In genomic region chr10:43114743-43115611, GRCh38 we compare ENCODE assay signal across 24 cellular contexts. TPM values are rescaled to one million over a fixed set of nuclear protein-coding genes. Genes with fewer than 3 reads are reported as not detected.
DNase-seq lines count a peak whose midpoint lies in the region; ATAC-seq and TF ChIP-seq lines count a peak whose summit lies in the region.
"Had no signal": no experiment of that assay in that cellular context is flagged by ENCODE, and none has a peak within 500 bp of the region (broad histone marks: within the 10 kb centered on the region; RNA-seq: fewer than 3 reads in every experiment).

No MANE protein-coding gene starts in this region.

- H3K27me3 ChIP-seq in IMR-90 (ENCODE audit: control insufficient read depth, insufficient read depth, low read length) (peaks cover 24% of the 10 kb centered on the region; the same call in 1 of the 2 replicates), endodermal cell (ENCODE audit: control insufficient read depth, insufficient read depth, low read length, poor library complexity, severe bottlenecking) (no peaks in the 10 kb centered on the region)
- H3K27me3 ChIP-seq: hepatocyte, sigmoid colon had no signal

- no peaks in the 10 kb centered on the region for H4K20me1 ChIP-seq in IMR-90 (ENCODE audit: insufficient read depth, low read length)

- no peak for TF ChIP-seq RAD21 in IMR-90 (IDR thresholded peaks at IDR 0.05; ENCODE audit: low read length)

- no peak overlapping the region for H2AK5ac ChIP-seq in IMR-90 (ENCODE audit: low read depth, low read length)

- H3K36me3 Mint-ChIP-seq in CD14-positive monocyte (no peaks in the 10 kb centered on the region), endodermal cell (ENCODE audit: low read depth) (no peaks in the 10 kb centered on the region), type B pancreatic cell (no peaks in the 10 kb centered on the region)
- H3K36me3 Mint-ChIP-seq in stimulated activated effector memory CD8-positive, alpha-beta T cell treated with anti-CD3 and anti-CD28 coated beads, Interleukin-12 subunit alpha, Interleukin-12 subunit beta, amount 100 ng/mL, for 72 hours = no peaks in the 10 kb centered on the region
- H3K36me3 Mint-ChIP-seq: immature natural killer cell had no signal

- H2AFZ ChIP-seq in IMR-90 (replicated peaks; ENCODE audit: low read length, poor library complexity) = peak overlapping the region; percentile 32
- H2AFZ ChIP-seq: hepatocyte had no signal

- no peak overlapping the region for H3K9ac ChIP-seq in IMR-90 (ENCODE audit: low read depth, low read length)
- no peak overlapping the region for H3K9ac ChIP-seq in endodermal cell (ENCODE audit: extremely low read depth, low read length, poor library complexity, severe bottlenecking)

- WGBS in IMR-90 (ENCODE audit: extremely low coverage in 2 of 2, insufficient read length in 1 of 2), 2 experiments = 70% methylated on average over 4 of the region's 17 CpGs; no CpG with 5 or more reads in 1 of the 2 experiments
- 86 to 92% methylated on average over 4 to 17 of the region's 17 CpGs for WGBS in endodermal cell (ENCODE audit: insufficient coverage in 1 of 2, insufficient read length in 1 of 2), 2 experiments

- no peak overlapping the region for H3K18ac ChIP-seq in IMR-90 (ENCODE audit: low read depth, low read length)

- TF ChIP-seq CTCF in CD14-positive monocyte (IDR thresholded peaks at IDR 0.05) (no peak), IMR-90 (conservative IDR thresholded peaks at IDR 0.05; ENCODE audit: low read depth, low read length) (no peak), endodermal cell (conservative IDR thresholded peaks at IDR 0.05) (peak; percentile 28), type B pancreatic cell (conservative IDR thresholded peaks at IDR 0.05) (no peak)

- no peak overlapping the region for H2AK9ac ChIP-seq in IMR-90 (replicated peaks; ENCODE audit: low read depth, low read length, poor library complexity)

- H3K4me1 Mint-ChIP-seq in CD14-positive monocyte (peaks cover 23% of the 10 kb centered on the region), endodermal cell (no peaks in the 10 kb centered on the region), type B pancreatic cell (ENCODE audit: unreplicated experiment) (no peaks in the 10 kb centered on the region)
- H3K4me1 Mint-ChIP-seq in stimulated activated effector memory CD8-positive, alpha-beta T cell treated with anti-CD3 and anti-CD28 coated beads, Interleukin-12 subunit alpha, Interleukin-12 subunit beta, amount 100 ng/mL, for 72 hours = peaks cover 15% of the 10 kb centered on the region
- H3K4me1 Mint-ChIP-seq: B cell had no signal

- peaks cover 0 to 2% (median 0%) of the 10 kb centered on the region in 7 donors for H3K9me3 Mint-ChIP-seq in CD14-positive monocyte
- H3K9me3 Mint-ChIP-seq in endodermal cell = no peaks in the 10 kb centered on the region
- no peaks in the 10 kb centered on the region for H3K9me3 Mint-ChIP-seq in stimulated activated effector memory CD8-positive, alpha-beta T cell treated with anti-CD3 and anti-CD28 coated beads, Interleukin-12 subunit alpha, Interleukin-12 subunit beta, amount 100 ng/mL, for 72 hours
- H3K9me3 Mint-ChIP-seq in type B pancreatic cell = no peaks in the 10 kb centered on the region
- H3K9me3 Mint-ChIP-seq: activated B cell treated with CpG ODN at 0.5 μM for 24 hours, immature natural killer cell, nephron progenitor cell had no signal

- no peak overlapping the region for H4K91ac ChIP-seq in IMR-90 (ENCODE audit: insufficient read depth, low read depth, low read length)

- no peak overlapping the region for H2BK5ac ChIP-seq in IMR-90 (ENCODE audit: low read depth, low read length, poor library complexity, severe bottlenecking)

- no peak overlapping the region for H4K5ac ChIP-seq in IMR-90 (ENCODE audit: low read depth, low read length)

- no peak overlapping the region for H3K56ac ChIP-seq in IMR-90 (ENCODE audit: extremely low read depth, insufficient read depth, low read length)

- H3K4me3 Mint-ChIP-seq in CD14-positive monocyte (no peak overlapping the region), endodermal cell (no peak overlapping the region), type B pancreatic cell (no peak overlapping the region)
- H3K4me3 Mint-ChIP-seq in stimulated activated effector memory CD8-positive, alpha-beta T cell treated with anti-CD3 and anti-CD28 coated beads, Interleukin-12 subunit alpha, Interleukin-12 subunit beta, amount 100 ng/mL, for 72 hours = no peak overlapping the region
- H3K4me3 Mint-ChIP-seq: activated B cell treated with CpG ODN at 0.5 μM for 24 hours, B cell, immature natural killer cell, nephron progenitor cell had no signal

- no peak overlapping the region for H3K4me2 ChIP-seq in IMR-90 (ENCODE audit: low read depth, low read length)
- H3K4me2 ChIP-seq: hepatocyte had no signal

- peak; percentile 35 for DNase-seq in CD14-positive monocyte (ENCODE audit: low spot score)
- no peak for DNase-seq in IMR-90
- DNase-seq in endodermal cell = no peak
- DNase-seq in stimulated activated effector memory CD8-positive, alpha-beta T cell treated with anti-CD3 and anti-CD28 coated beads, Interleukin-12 subunit alpha, Interleukin-12 subunit beta, amount 100 ng/mL, for 72 hours (ENCODE audit: low spot score in 2 of 2) = no peak
- DNase-seq in type B pancreatic cell (ENCODE audit: extremely low spot score, unreplicated experiment) = no peak
- no peak for DNase-seq in germinal center (ENCODE audit: low spot score)
- DNase-seq: activated B cell treated with CpG ODN at 0.5 μM for 24 hours; activated CD4-positive, alpha-beta T cell treated with anti-CD3 and anti-CD28 coated beads, Interleukin-2, amount 50 U/mL, for 4 hours; activated CD8-positive, alpha-beta memory T cell treated with anti-CD3 and anti-CD28 coated beads, Interleukin-2, amount 50 U/mL, for 48 hours; dermis blood vessel endothelial cell; DMS79 treated with DMSO at 0.1 percent for 48 hours; immature natural killer cell; left ventricle myocardium inferior; NCI-H146; NCI-H510A; nephron progenitor cell; NK-92 treated with Interleukin-12 subunit alpha and Interleukin-12 subunit beta, amount 100 ng/mL, for 24 hours; T1000 had no signal

- H2BK20ac ChIP-seq in IMR-90 (ENCODE audit: low read depth, low read length) = no peak overlapping the region

- intact Hi-C loops in CD14-positive monocyte (cut with micrococcal nuclease) (no loop called here), IMR-90 (cut with micrococcal nuclease) (no loop called here)

- H2BK120ac ChIP-seq in IMR-90 (ENCODE audit: low read depth, low read length) = no peak overlapping the region

- H3K4me3 ChIP-seq in IMR-90 (ENCODE audit: insufficient read depth, low read depth, low read length) (no peak overlapping the region), endodermal cell (ENCODE audit: low read length) (no peak overlapping the region)
- H3K4me3 ChIP-seq: hepatocyte, left ventricle myocardium inferior, sigmoid colon had no signal

- peak overlapping the region in 1 of 7 donors; percentile 74 for H3K27ac Mint-ChIP-seq in CD14-positive monocyte
- no peak overlapping the region for H3K27ac Mint-ChIP-seq in endodermal cell
- H3K27ac Mint-ChIP-seq in stimulated activated effector memory CD8-positive, alpha-beta T cell treated with anti-CD3 and anti-CD28 coated beads, Interleukin-12 subunit alpha, Interleukin-12 subunit beta, amount 100 ng/mL, for 72 hours = peak overlapping the region; percentile 52
- H3K27ac Mint-ChIP-seq in type B pancreatic cell = no peak overlapping the region
- H3K27ac Mint-ChIP-seq: activated B cell treated with CpG ODN at 0.5 μM for 24 hours, nephron progenitor cell had no signal

- no peak for TF ChIP-seq POLR2A in IMR-90 (IDR thresholded peaks at IDR 0.05; ENCODE audit: low read depth, low read length)

- H3K79me1 ChIP-seq in IMR-90 (ENCODE audit: low read depth in 1 of 2, low read length in 2 of 2) = no peaks in the 10 kb centered on the region

- ATAC-seq in IMR-90 (ENCODE audit: low read depth) (peak; percentile 28; the same call in 1 of the 2 replicates), GM21381 (IDR thresholded peaks at IDR 0.05; ENCODE audit: unreplicated experiment) (no peak)
- no peak for ATAC-seq in stimulated activated effector memory CD8-positive, alpha-beta T cell treated with anti-CD3 and anti-CD28 coated beads, Interleukin-12 subunit alpha, Interleukin-12 subunit beta, amount 100 ng/mL, for 72 hours

- H3K9me3 ChIP-seq in IMR-90 (ENCODE audit: control insufficient read depth, insufficient read depth, low read length) (no peaks in the 10 kb centered on the region), endodermal cell (ENCODE audit: control insufficient read depth, low read length) (no peaks in the 10 kb centered on the region)
- H3K9me3 ChIP-seq: left ventricle myocardium inferior, sigmoid colon had no signal

- BruUV-seq in IMR-90 (replicated peaks; lab: Mats Ljungman, UMichigan) = no TSS peak

- no peak overlapping the region for H3K27ac ChIP-seq in IMR-90 (ENCODE audit: insufficient read depth, low read length)
- H3K27ac ChIP-seq in endodermal cell (ENCODE audit: low read depth, low read length) = no peak overlapping the region
- H3K27ac ChIP-seq: hepatocyte, HL-60, left ventricle myocardium inferior, RWPE1, sigmoid colon had no signal

- H3K23ac ChIP-seq in IMR-90 (ENCODE audit: low read depth, low read length) = no peak overlapping the region

- H3K14ac ChIP-seq in IMR-90 (replicated peaks; ENCODE audit: low read depth, low read length) = no peak overlapping the region

- H3K9me1 ChIP-seq in IMR-90 (ENCODE audit: insufficient read depth, low read length) = no peaks in the 10 kb centered on the region

- no peak overlapping the region for H2BK15ac ChIP-seq in IMR-90 (ENCODE audit: low read depth, low read length)

- H3K4me1 ChIP-seq in IMR-90 (ENCODE audit: control insufficient read depth, insufficient read depth, low read length) = peaks cover 10% of the 10 kb centered on the region
- H3K4me1 ChIP-seq in endodermal cell (ENCODE audit: control insufficient read depth, insufficient read depth, low read length) = no peaks in the 10 kb centered on the region
- H3K4me1 ChIP-seq: left ventricle myocardium inferior, sigmoid colon had no signal

- dilution Hi-C loops in IMR-90 (cut with HindIII; ENCODE audit: low sequenced_read_pairs, unreplicated experiment) = no loop called here

- POLR2A ChIA-PET in IMR-90 (lab: Charles Lee; ENCODE audit: unreplicated experiment) = no interaction called here

- H3K36me3 ChIP-seq in IMR-90 (ENCODE audit: control insufficient read depth, insufficient read depth, low read length) (no peaks in the 10 kb centered on the region), endodermal cell (ENCODE audit: control insufficient read depth, insufficient read depth, low read length) (no peaks in the 10 kb centered on the region)
- H3K36me3 ChIP-seq: left ventricle myocardium inferior, sigmoid colon had no signal

- H3K4ac ChIP-seq in IMR-90 (ENCODE audit: low read depth, low read length) = no peak overlapping the region

- in situ Hi-C loops in IMR-90 (cut with MboI; ENCODE audit: low sequenced_read_pairs) = no loop called here

- CTCF ChIA-PET in IMR-90 (lab: Yijun Ruan, JAX) = no interaction called here

- H4K8ac ChIP-seq in IMR-90 (ENCODE audit: low read depth in 2 of 2, low read length in 2 of 2) = no peak overlapping the region

- H3K27me3 Mint-ChIP-seq in CD14-positive monocyte (ENCODE audit: low read depth in 3 of 3) (peaks cover 1 to 5% (median 4%) of the 10 kb centered on the region in 3 donors), endodermal cell (ENCODE audit: insufficient read depth) (no peaks in the 10 kb centered on the region), type B pancreatic cell (no peaks in the 10 kb centered on the region)
- H3K27me3 Mint-ChIP-seq: activated B cell treated with CpG ODN at 0.5 μM for 24 hours, B cell had no signal

RNA-seq across cellular contexts. Expression of gene CSGALNACT2, which starts 23.3 kb away (rescaled TPM):
- polyA plus RNA-seq in CD14-positive monocyte (10 to 100 TPM; 43.7 to 48.2 TPM), IMR-90 (2012; rRNA removed) (11.7 and 13.1 TPM in 2 replicates)
- total RNA-seq in IMR-90 (2012; rRNA removed) (6.5 and 11.4 TPM in 2 replicates), endodermal cell (1 to 10 TPM; 7.3 to 8.6 TPM), type B pancreatic cell (ENCODE audit: low replicate concordance) (6.0 and 11.6 TPM in 2 replicates)
- polyA plus RNA-seq in IMR-90 (2012; cell fraction: cytosol; rRNA removed) = 1.4 and 5.2 TPM in 2 replicates
- polyA plus RNA-seq in IMR-90 (2012; cell fraction: nucleus; rRNA removed; ENCODE audit: low replicate concordance) = 1.8 and 19.5 TPM in 2 replicates
- polyA plus RNA-seq in endodermal cell (2013, experiment 1 of 2) = 13.6 TPM
- polyA plus RNA-seq in endodermal cell (2013, experiment 2 of 2) = 12.1 TPM

RNA-seq across cellular contexts. Expression of gene RET, which starts 38.1 kb away (rescaled TPM):
- polyA plus RNA-seq in CD14-positive monocyte = under 1 TPM; 0.08 to 0.14 TPM
- 0.18 and 0.28 TPM in 2 replicates for total RNA-seq in IMR-90 (2012; rRNA removed)
- polyA plus RNA-seq in IMR-90 (2012; rRNA removed) = 0.10 and 0.26 TPM in 2 replicates
- 0.08 and 0.24 TPM in 2 replicates for polyA plus RNA-seq in IMR-90 (2012; cell fraction: cytosol; rRNA removed)
- 0.14 and 0.25 TPM in 2 replicates for polyA plus RNA-seq in IMR-90 (2012; cell fraction: nucleus; rRNA removed; ENCODE audit: low replicate concordance)
- total RNA-seq in endodermal cell = 1 to 10 TPM; 1.2 to 3.5 TPM
- 2.6 TPM for polyA plus RNA-seq in endodermal cell (2013, experiment 1 of 2)
- 2.3 TPM for polyA plus RNA-seq in endodermal cell (2013, experiment 2 of 2)
- total RNA-seq in type B pancreatic cell (ENCODE audit: low replicate concordance) = 8.2 and 14.0 TPM in 2 replicates
- total RNA-seq: activated B cell treated with CpG ODN at 0.5 μM for 24 hours had no signal
- polyA plus RNA-seq: hepatocyte had no signal
